ENCODE assay signal across 8 cellular contexts in the genomic region with DNA sequence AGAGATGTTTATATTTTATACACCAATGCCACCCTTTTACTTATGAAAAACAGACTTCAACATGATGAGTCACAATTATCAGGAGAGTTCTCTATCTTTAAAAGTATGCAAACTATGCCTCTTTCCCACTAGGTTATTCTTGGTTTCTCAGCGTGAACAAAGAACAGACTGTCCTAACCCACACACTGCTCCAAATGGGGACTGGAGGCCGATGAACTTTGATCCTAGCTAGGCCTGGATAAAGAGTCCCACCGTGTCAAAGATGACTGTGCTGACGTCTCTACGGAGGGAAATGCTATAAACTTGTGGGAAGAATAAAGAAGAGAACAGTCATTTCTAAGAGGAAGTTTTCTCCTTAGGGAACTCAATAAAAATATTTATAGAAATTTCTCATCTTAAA.
DNase-seq lines count a peak whose midpoint lies in the region; ATAC-seq and TF ChIP-seq lines count a peak whose summit lies in the region.

No MANE protein-coding gene starts in this region.

- peak; percentile 92 for DNase-seq in Caki2 (ENCODE audit: low read depth)
- peak; percentile 88 for DNase-seq in mammary epithelial cell
- DNase-seq in lower leg skin (ENCODE audit: low spot score in 2 of 2) = peak; percentile 53 to 86
- DNase-seq in stimulated activated CD4-positive, alpha-beta T cell treated with anti-CD3 and anti-CD28 coated beads, Interleukin-4, amount 100 ng/mL, for 4 hours = no peak
- DNase-seq in superior temporal gyrus (ENCODE audit: extremely low spot score) = no peak
- DNase-seq in H7 = no peak

- no peak overlapping the region for H3K9ac ChIP-seq in mammary epithelial cell (ENCODE audit: insufficient read depth, low read length)

- ATAC-seq in HG03342 (IDR thresholded peaks at IDR 0.05; ENCODE audit: unreplicated experiment) (peak; percentile 73), GM18505 (IDR thresholded peaks at IDR 0.05; ENCODE audit: unreplicated experiment) (no peak)

- CTCF ChIA-PET in mammary epithelial cell (lab: Charles Lee; ENCODE audit: low non-redundant PET) = no interaction called here

- no peaks in the 10 kb centered on the region for H4K20me1 ChIP-seq in mammary epithelial cell (ENCODE audit: insufficient read depth, low read length)

- no TSS peak for BruUV-seq in mammary epithelial cell (replicated peaks; lab: Mats Ljungman, UMichigan)

- WGBS in mammary epithelial cell (ENCODE audit: low coverage, missing lambda C conversion rate) = 0% methylated on average over 5 of the region's 5 CpGs
- WGBS in lower leg skin, 2 donors = 16 to 28% methylated on average over 5 of the region's 5 CpGs

- TF ChIP-seq POLR2A in lower leg skin (IDR thresholded peaks at IDR 0.05) = no peak
- no peak for TF ChIP-seq POLR2A in GM18505 (IDR thresholded peaks at IDR 0.05; ENCODE audit: borderline replicate concordance, extremely low read depth, insufficient read depth, insufficient read length)

- dilution Hi-C loops in mammary epithelial cell (cut with HindIII; ENCODE audit: low sequenced_read_pairs) = no loop called here

- H3K9me3 ChIP-seq in mammary epithelial cell (replicated peaks; ENCODE audit: insufficient read depth, low read length) = no peaks in the 10 kb centered on the region

- no peak for TF ChIP-seq CTCF in mammary epithelial cell (conservative IDR thresholded peaks at IDR 0.05 in 1 of 2, IDR thresholded peaks at IDR 0.05 in 1 of 2; ENCODE audit: extremely low read depth in 1 of 2, insufficient read depth in 1 of 2, low read depth in 1 of 2, low read length in 2 of 2)
- no peak for TF ChIP-seq CTCF in lower leg skin (IDR thresholded peaks at IDR 0.05)

- in situ Hi-C loops in Caki2 (cut with HindIII; ENCODE audit: low pct_unique_long_range_greater_than_20kb, low sequenced_read_pairs) = no loop called here
- in situ Hi-C loops in mammary epithelial cell (cut with MboI; ENCODE audit: low sequenced_read_pairs in 2 of 2) = no loop called here

- peak overlapping the region; percentile 51 for H2AFZ ChIP-seq in mammary epithelial cell (ENCODE audit: low read depth, low read length)

- H3K79me2 ChIP-seq in mammary epithelial cell (ENCODE audit: insufficient read depth, low read length) = no peaks in the 10 kb centered on the region

- intact Hi-C loops in mammary epithelial cell (cut with micrococcal nuclease) = no loop called here
- intact Hi-C loops in lower leg skin (cut with DNase I; ENCODE audit: low total_unique reads) = no loop called here

- H3K4me2 ChIP-seq in mammary epithelial cell (ENCODE audit: insufficient read depth, low read depth, low read length) = peak overlapping the region; percentile 81

- peak overlapping the region; percentile 92 for H3K27ac ChIP-seq in mammary epithelial cell (ENCODE audit: insufficient read depth, low read depth, low read length)

- no peaks in the 10 kb centered on the region for H3K36me3 ChIP-seq in mammary epithelial cell (ENCODE audit: insufficient read depth, low read length)
- no peaks in the 10 kb centered on the region for H3K36me3 ChIP-seq in H7 (replicated peaks; ENCODE audit: control insufficient read depth, insufficient read depth, low read length)

- H3K27me3 ChIP-seq in mammary epithelial cell (ENCODE audit: insufficient read depth, low read length) (no peaks in the 10 kb centered on the region), H7 (ENCODE audit: control insufficient read depth, insufficient read depth, low read length) (no peaks in the 10 kb centered on the region)

- H3K4me1 ChIP-seq in mammary epithelial cell (ENCODE audit: insufficient read depth, low read length) = peaks cover 28% of the 10 kb centered on the region

- H3K4me3 ChIP-seq in mammary epithelial cell (replicated peaks in 1 of 3; ENCODE audit: insufficient read depth in 1 of 3, low read depth in 2 of 3, low read length in 3 of 3) (no peak overlapping the region), lower leg skin (ENCODE audit: low read depth, poor library complexity, severe bottlenecking) (no peak overlapping the region), H7 (ENCODE audit: insufficient read depth, low read depth, low read length) (no peak overlapping the region)

Comparison
In these comparisons a context has a peak if more than half of its experiments do, and no peak if none do; other contexts are left out.
1. DNase-seq: peak in Caki2 (single experiment), mammary epithelial cell (single experiment) and lower leg skin (2 of 2); none in stimulated activated CD4-positive, alpha-beta T cell treated with anti-CD3 and anti-CD28 coated beads, Interleukin-4, amount 100 ng/mL, for 4 hours (0 of 2), superior temporal gyrus (single experiment) and H7 (single experiment).